8 cellular contexts compared by ENCODE assay signal in the genomic region with DNA sequence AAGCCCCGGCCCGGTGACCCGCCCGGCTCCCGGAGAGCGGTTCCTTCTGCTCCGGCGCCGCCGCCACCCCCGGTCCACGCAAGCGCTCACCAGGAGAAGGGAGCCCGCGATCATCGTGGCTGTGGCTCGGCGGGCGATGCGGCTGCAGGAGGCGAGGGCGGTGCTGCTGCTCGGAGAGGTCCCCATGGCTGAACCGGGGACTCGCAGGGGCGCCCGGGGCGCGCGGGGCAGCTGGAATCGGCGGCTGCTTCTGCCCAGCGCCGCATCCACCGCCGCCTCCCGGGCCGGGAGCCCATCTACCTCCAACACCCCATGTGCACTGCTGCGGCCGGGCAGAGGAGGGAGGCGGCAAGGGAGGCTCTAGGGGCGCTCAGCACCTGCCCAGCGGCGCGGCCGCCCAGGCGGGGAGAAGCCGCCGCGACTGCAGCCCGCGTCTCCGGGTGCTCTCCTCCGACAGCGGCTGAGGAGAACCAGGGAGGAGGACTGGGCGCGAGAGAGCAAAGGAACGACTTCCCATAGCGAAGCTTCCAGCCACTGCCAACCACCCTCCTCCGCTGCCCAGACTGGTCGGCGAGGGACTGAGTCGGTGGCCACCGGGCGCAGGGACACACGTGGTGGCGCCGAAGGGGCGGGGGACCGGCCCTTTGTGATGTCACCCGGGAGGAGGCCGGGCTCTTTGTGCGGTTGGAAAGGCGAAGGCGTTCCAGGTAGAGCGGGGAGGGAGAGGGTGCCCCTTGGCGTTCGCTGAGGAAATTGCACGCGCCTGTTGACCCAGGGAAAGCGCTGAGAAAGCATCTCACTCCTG. TPM values are rescaled to one million over a fixed set of nuclear protein-coding genes. Genes with fewer than 3 reads are reported as not detected.
DNase-seq lines count a peak whose midpoint lies in the region; ATAC-seq lines count a peak whose summit lies in the region.

A gene with protein sequence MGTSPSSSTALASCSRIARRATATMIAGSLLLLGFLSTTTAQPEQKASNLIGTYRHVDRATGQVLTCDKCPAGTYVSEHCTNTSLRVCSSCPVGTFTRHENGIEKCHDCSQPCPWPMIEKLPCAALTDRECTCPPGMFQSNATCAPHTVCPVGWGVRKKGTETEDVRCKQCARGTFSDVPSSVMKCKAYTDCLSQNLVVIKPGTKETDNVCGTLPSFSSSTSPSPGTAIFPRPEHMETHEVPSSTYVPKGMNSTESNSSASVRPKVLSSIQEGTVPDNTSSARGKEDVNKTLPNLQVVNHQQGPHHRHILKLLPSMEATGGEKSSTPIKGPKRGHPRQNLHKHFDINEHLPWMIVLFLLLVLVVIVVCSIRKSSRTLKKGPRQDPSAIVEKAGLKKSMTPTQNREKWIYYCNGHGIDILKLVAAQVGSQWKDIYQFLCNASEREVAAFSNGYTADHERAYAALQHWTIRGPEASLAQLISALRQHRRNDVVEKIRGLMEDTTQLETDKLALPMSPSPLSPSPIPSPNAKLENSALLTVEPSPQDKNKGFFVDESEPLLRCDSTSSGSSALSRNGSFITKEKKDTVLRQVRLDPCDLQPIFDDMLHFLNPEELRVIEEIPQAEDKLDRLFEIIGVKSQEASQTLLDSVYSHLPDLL (minus strand): TSS at position 580 of the 805 bp plus-strand sequence. CDS start 394 bp downstream, at position 186.

- H3K4me1 Mint-ChIP-seq in CD4-positive, alpha-beta memory T cell = peaks cover 3 to 12% (median 7%) of the 10 kb centered on the region in 4 donors
- H3K4me1 Mint-ChIP-seq in effector memory CD8-positive, alpha-beta T cell (ENCODE audit: low read depth in 2 of 2) = peaks cover 1 to 8% of the 10 kb centered on the region in 2 donors

- CTCF ChIA-PET in CD4-positive, alpha-beta memory T cell (lab: Charles Lee; ENCODE audit: partially characterized antibody) = interaction anchor here (0.8 to 1.3 kb wide), 2 partner anchors 11 to 212 kb away, joined by 3 to 5 read pairs; no protein-coding TSS in a partner anchor

- peaks cover 12% of the 10 kb centered on the region for H3K4me1 ChIP-seq in CD4-positive, alpha-beta memory T cell (ENCODE audit: insufficient read depth, low read length)

- H3K27me3 Mint-ChIP-seq in CD4-positive, alpha-beta memory T cell = peaks cover 29 to 56% of the 10 kb centered on the region in 2 donors
- peaks cover 54 to 86% of the 10 kb centered on the region in 2 donors for H3K27me3 Mint-ChIP-seq in effector memory CD8-positive, alpha-beta T cell

- no peak within 1 kb of the TSS for H3K27ac Mint-ChIP-seq in CD4-positive, alpha-beta memory T cell
- H3K27ac Mint-ChIP-seq in effector memory CD8-positive, alpha-beta T cell = no peak within 1 kb of the TSS

- intact Hi-C loops in CD4-positive, alpha-beta memory T cell (cut with micrococcal nuclease) = no loop called here

- peak; percentile 95 for ATAC-seq in GM19397 (IDR thresholded peaks at IDR 0.05; ENCODE audit: unreplicated experiment)
- peak; percentile 99 for ATAC-seq in HG03571 (IDR thresholded peaks at IDR 0.05; ENCODE audit: unreplicated experiment)
- peak; percentile 87 for ATAC-seq in effector memory CD8-positive, alpha-beta T cell (replicated peaks)

- no peaks in the 10 kb centered on the region for H3K9me3 ChIP-seq in CD4-positive, alpha-beta memory T cell (ENCODE audit: control insufficient read depth in 1 of 2, low read length in 2 of 2)

- no peaks in the 10 kb centered on the region for H3K36me3 Mint-ChIP-seq in CD4-positive, alpha-beta memory T cell
- no peaks in the 10 kb centered on the region for H3K36me3 Mint-ChIP-seq in effector memory CD8-positive, alpha-beta T cell (ENCODE audit: insufficient read depth)

- POLR2A ChIA-PET in CD4-positive, alpha-beta memory T cell (lab: Charles Lee; ENCODE audit: partially characterized antibody) = no interaction called here

- peaks cover 0 to 2% (median 0%) of the 10 kb centered on the region in 8 donors for H3K9me3 Mint-ChIP-seq in CD4-positive, alpha-beta memory T cell
- H3K9me3 Mint-ChIP-seq in effector memory CD8-positive, alpha-beta T cell = no peaks in the 10 kb centered on the region

- peak within 1 kb of the TSS; percentile 59 to 79 (median 74) for H3K4me3 Mint-ChIP-seq in CD4-positive, alpha-beta memory T cell
- H3K4me3 Mint-ChIP-seq in effector memory CD8-positive, alpha-beta T cell = peak within 1 kb of the TSS; percentile 60 to 66

- H3K27ac ChIP-seq in CD4-positive, alpha-beta memory T cell (ENCODE audit: low read depth, low read length) = no peak within 1 kb of the TSS

- H3K27me3 ChIP-seq in CD4-positive, alpha-beta memory T cell (ENCODE audit: insufficient read depth, low read length) = no peaks in the 10 kb centered on the region

- H3K36me3 ChIP-seq in CD4-positive, alpha-beta memory T cell (ENCODE audit: insufficient read depth, low read length) = no peaks in the 10 kb centered on the region

- peak; percentile 50 to 67 (median 57) for DNase-seq in CD4-positive, alpha-beta memory T cell
- peak; percentile 96 for DNase-seq in NCI-H82 (lab: John Stamatoyannopoulos, UW)
- DNase-seq in activated CD8-positive, alpha-beta memory T cell treated with anti-CD3 and anti-CD28 coated beads for 1 hour (ENCODE audit: extremely low read depth in 1 of 2, low read depth in 1 of 2) = peak; percentile 32 to 54
- peak; percentile 18 to 32 (median 26) for DNase-seq in effector memory CD8-positive, alpha-beta T cell
- DNase-seq in medulla oblongata (ENCODE audit: extremely low spot score) = peak; percentile 98
- DNase-seq in stimulated activated CD8-positive, alpha-beta memory T cell treated with anti-CD3 and anti-CD28 coated beads, Interleukin-12 subunit alpha, Interleukin-12 subunit beta, amount 100 ng/mL, for 24 hours (ENCODE audit: extremely low read depth) = peak; percentile 61

- H3K4me3 ChIP-seq in CD4-positive, alpha-beta memory T cell (ENCODE audit: low read length in 2 of 2) = peak within 1 kb of the TSS in 1 of 2 donors; percentile 43

RNA-seq across cellular contexts. Expression of the gene that starts here (rescaled TPM):
- total RNA-seq in CD4-positive, alpha-beta memory T cell = under 1 TPM; 0.19 to 0.23 TPM
- not detected for polyA plus RNA-seq in CD4-positive, alpha-beta memory T cell

Comparison
In these comparisons a context has a peak if more than half of its experiments do, and no peak if none do; other contexts are left out.
1. Peak in DNase-seq in CD4-positive, alpha-beta memory T cell; RNA of the gene not detected or under 1 TPM.
2. DNase-seq: peak in every context shown above with its lines; median percentile 98 in medulla oblongata; 96 in NCI-H82; 61 in stimulated activated CD8-positive, alpha-beta memory T cell treated with anti-CD3 and anti-CD28 coated beads, Interleukin-12 subunit alpha, Interleukin-12 subunit beta, amount 100 ng/mL, for 24 hours; 57 in CD4-positive, alpha-beta memory T cell; 43 in activated CD8-positive, alpha-beta memory T cell treated with anti-CD3 and anti-CD28 coated beads for 1 hour; 26 in effector memory CD8-positive, alpha-beta T cell.